ENCODE assay signal across 13 cellular contexts in the genomic region with DNA sequence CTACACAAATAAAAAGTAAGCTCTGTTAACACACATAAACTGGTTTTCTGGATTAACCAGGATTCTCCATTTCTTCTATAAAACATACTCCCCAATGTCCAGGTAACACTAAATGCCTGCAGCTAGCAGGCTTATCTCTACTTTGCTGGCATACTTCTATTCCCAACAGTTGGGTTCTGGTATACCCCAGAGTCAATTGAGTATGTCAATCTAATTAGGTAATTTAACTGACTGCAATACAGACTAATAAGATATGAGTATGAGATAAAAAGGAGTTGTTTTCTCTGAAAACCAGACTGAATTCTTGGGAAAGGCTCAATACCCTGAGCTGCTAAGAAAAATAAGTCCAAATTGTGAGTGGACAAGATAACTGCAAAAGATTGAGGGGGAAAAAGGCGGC.
"Had no signal": no experiment of that assay in that cellular context is flagged by ENCODE, and none has a peak within 500 bp of the region (broad histone marks: within the 10 kb centered on the region; RNA-seq: fewer than 3 reads in every experiment).

No MANE protein-coding gene starts in this region.

- H2AFZ ChIP-seq: hepatocyte had no signal

- DNase-seq: activated CD4-positive, alpha-beta T cell treated with anti-CD3 and anti-CD28 coated beads for 1 hour; activated CD4-positive, alpha-beta T cell treated with anti-CD3 and anti-CD28 coated beads, Interleukin-2, amount 50 U/mL, for 4 hours; activated naive CD4-positive, alpha-beta T cell; activated T-cell treated with anti-CD3 and anti-CD28 coated beads for 4 hours; aorta; erythroblast; naive thymus-derived CD4-positive, alpha-beta T cell; right cardiac atrium; testis had no signal

- H3K27me3 Mint-ChIP-seq: stimulated activated naive CD8-positive, alpha-beta T cell treated with anti-CD3 and anti-CD28 coated beads, Interleukin-15, Interleukin-2, amounts not matched to agents 100 ng/mL and 50 ng/mL, for 24 hours had no signal

- H3K9me3 ChIP-seq: testis, vagina had no signal

- H3K9me3 Mint-ChIP-seq: stimulated activated naive CD8-positive, alpha-beta T cell treated with anti-CD3 and anti-CD28 coated beads, Interleukin-15, Interleukin-2, amounts not matched to agents 100 ng/mL and 50 ng/mL, for 24 hours had no signal

- H3K4me2 ChIP-seq: hepatocyte had no signal

- H3K4me1 ChIP-seq: vagina had no signal

- H3K27ac ChIP-seq: hepatocyte had no signal

- H3K79me2 ChIP-seq: hepatocyte had no signal

- H3K4me3 Mint-ChIP-seq: naive thymus-derived CD4-positive, alpha-beta T cell; stimulated activated naive CD8-positive, alpha-beta T cell treated with anti-CD3 and anti-CD28 coated beads, Interleukin-15, Interleukin-2, amounts not matched to agents 100 ng/mL and 50 ng/mL, for 24 hours had no signal

- H3K27me3 ChIP-seq: hepatocyte, testis, vagina had no signal

- H3K4me3 ChIP-seq: hepatocyte, testis, vagina had no signal

- ATAC-seq: left lobe of liver; naive thymus-derived CD4-positive, alpha-beta T cell had no signal

- H3K27ac Mint-ChIP-seq: stimulated activated naive CD8-positive, alpha-beta T cell treated with anti-CD3 and anti-CD28 coated beads, Interleukin-15, Interleukin-2, amounts not matched to agents 100 ng/mL and 50 ng/mL, for 24 hours had no signal

- H3K36me3 ChIP-seq: vagina had no signal
